In the genomic region with DNA sequence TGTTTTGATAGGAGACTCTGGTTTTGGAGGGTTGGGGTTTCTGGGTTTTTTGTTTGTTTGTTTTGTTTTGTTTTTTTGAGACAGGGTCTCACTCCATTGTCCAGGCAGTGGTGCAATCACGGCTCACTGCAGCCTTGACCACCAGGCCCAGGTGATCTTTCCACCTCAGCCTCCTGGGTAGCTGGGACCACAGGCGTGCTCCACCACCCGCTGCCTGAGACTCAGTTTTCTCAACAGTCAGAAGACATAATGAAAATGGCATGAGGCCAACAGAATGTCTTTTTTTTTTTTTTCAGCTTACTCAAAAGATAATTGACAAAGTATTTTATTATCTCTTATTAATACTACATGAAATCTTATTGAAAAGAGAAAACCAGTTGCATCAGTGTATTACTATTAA, we compare ENCODE assay signal across 19 cellular contexts. TPM values are rescaled to one million over a fixed set of nuclear protein-coding genes. Genes with fewer than 3 reads are reported as not detected.
A peak's percentile ranks its signal among the peaks of the same experiment; 100 is the strongest.
DNase-seq lines count a peak whose midpoint lies in the region; ATAC-seq and TF ChIP-seq lines count a peak whose summit lies in the region.
"Had no signal": no experiment of that assay in that cellular context is flagged by ENCODE, and none has a peak within 500 bp of the region (broad histone marks: within the 10 kb centered on the region; RNA-seq: fewer than 3 reads in every experiment).

No MANE protein-coding gene starts in this region.

- intact Hi-C loops in activated CD4-positive, alpha-beta T cell treated with anti-CD3 and anti-CD28 coated beads for 36 hours (cut with DNase I, micrococcal nuclease), result no loop called here
- intact Hi-C loops in CD4-positive, alpha-beta memory T cell (cut with micrococcal nuclease), result no loop called here
- intact Hi-C loops in natural killer cell (cut with micrococcal nuclease), result no loop called here
- intact Hi-C loops in heart right ventricle (cut with DNase I), result no loop called here

- CTCF ChIA-PET in activated CD4-positive, alpha-beta T cell treated with anti-CD3 and anti-CD28 coated beads for 36 hours (lab: Charles Lee), result interaction anchor here (0.5 to 0.6 kb wide), 2 partner anchors 384 to 1052 kb away, joined by 3 to 4 read pairs; no protein-coding TSS in a partner anchor
- CTCF ChIA-PET in CD4-positive, alpha-beta memory T cell (lab: Charles Lee; ENCODE audit: partially characterized antibody), result interaction anchor here (1.2 kb wide), 1 partner anchor 10 kb away, joined by 4 read pairs; no protein-coding TSS in a partner anchor
- CTCF ChIA-PET in WTC11 (lab: Charles Lee), result no interaction called here
- CTCF ChIA-PET in activated CD8-positive, alpha-beta memory T cell treated with anti-CD3 and anti-CD28 coated beads, Interleukin-2, amount 10 ng/mL, durations not matched to agents 7 days and 5 days (lab: Charles Lee), result interaction anchor here (0.9 kb wide), 1 partner anchor 22 kb away, joined by 3 read pairs; no protein-coding TSS in a partner anchor

- WGBS in heart right ventricle, 2 donors, result 87 to 88% methylated on average over 3 of the region's 3 CpGs

- peaks cover 14% of the 10 kb centered on the region for H3K36me3 Mint-ChIP-seq in activated CD4-positive, alpha-beta T cell treated with anti-CD3 and anti-CD28 coated beads for 36 hours (ENCODE audit: low read depth)
- H3K36me3 Mint-ChIP-seq in CD4-positive, alpha-beta memory T cell, result peaks cover 14 to 24% of the 10 kb centered on the region in 2 donors
- H3K36me3 Mint-ChIP-seq in natural killer cell (no peaks in the 10 kb centered on the region), WTC11 (peaks cover 25% of the 10 kb centered on the region)
- H3K36me3 Mint-ChIP-seq in activated CD8-positive, alpha-beta memory T cell treated with anti-CD3 and anti-CD28 coated beads, Interleukin-2, amount 10 ng/mL, durations not matched to agents 7 days and 5 days, result peaks cover 11% of the 10 kb centered on the region

- H3K4me3 Mint-ChIP-seq in activated CD4-positive, alpha-beta T cell treated with anti-CD3 and anti-CD28 coated beads for 36 hours, result no peak overlapping the region
- H3K4me3 Mint-ChIP-seq in CD4-positive, alpha-beta memory T cell, result no peak overlapping the region
- H3K4me3 Mint-ChIP-seq in natural killer cell, result no peak overlapping the region
- no peak overlapping the region for H3K4me3 Mint-ChIP-seq in WTC11
- no peak overlapping the region for H3K4me3 Mint-ChIP-seq in activated CD8-positive, alpha-beta memory T cell treated with anti-CD3 and anti-CD28 coated beads, Interleukin-2, amount 10 ng/mL, durations not matched to agents 7 days and 5 days

- no peaks in the 10 kb centered on the region for H3K27me3 Mint-ChIP-seq in activated CD4-positive, alpha-beta T cell treated with anti-CD3 and anti-CD28 coated beads for 36 hours
- H3K27me3 Mint-ChIP-seq in CD4-positive, alpha-beta memory T cell, result no peaks in the 10 kb centered on the region
- H3K27me3 Mint-ChIP-seq in natural killer cell (ENCODE audit: low read depth in 2 of 2) (no peaks in the 10 kb centered on the region), WTC11 (ENCODE audit: low read depth) (no peaks in the 10 kb centered on the region)
- H3K27me3 Mint-ChIP-seq in activated CD8-positive, alpha-beta memory T cell treated with anti-CD3 and anti-CD28 coated beads, Interleukin-2, amount 10 ng/mL, durations not matched to agents 7 days and 5 days, result no peaks in the 10 kb centered on the region

- POLR2A ChIA-PET in activated CD4-positive, alpha-beta T cell treated with anti-CD3 and anti-CD28 coated beads for 36 hours (lab: Charles Lee), result interaction anchor here (0.7 kb wide), 1 partner anchor 202 kb away, joined by 3 read pairs; no protein-coding TSS in a partner anchor
- POLR2A ChIA-PET in CD4-positive, alpha-beta memory T cell (lab: Charles Lee; ENCODE audit: partially characterized antibody), result interaction anchor here (0.6 kb wide), 2 partner anchors 12 to 262 kb away, joined by 3 read pairs; no protein-coding TSS in a partner anchor
- POLR2A ChIA-PET in WTC11 (lab: Charles Lee), result no interaction called here

- no peaks in the 10 kb centered on the region for H3K27me3 ChIP-seq in CD4-positive, alpha-beta memory T cell (ENCODE audit: insufficient read depth, low read length)
- H3K27me3 ChIP-seq in adipocyte (replicated peaks; ENCODE audit: control insufficient read depth, insufficient read depth, low read length) (no peaks in the 10 kb centered on the region), heart right ventricle (no peaks in the 10 kb centered on the region)
- H3K27me3 ChIP-seq: MG63 had no signal

- H3K9ac ChIP-seq in adipocyte (ENCODE audit: low read length), result no peak overlapping the region
- H3K9ac ChIP-seq: KMS-11 had no signal

- TF ChIP-seq CTCF in natural killer cell (IDR thresholded peaks at IDR 0.05), result no peak
- no peak for TF ChIP-seq CTCF in heart right ventricle (IDR thresholded peaks at IDR 0.05)
- no peak for TF ChIP-seq CTCF in WTC11 (IDR thresholded peaks at IDR 0.05)

- ATAC-seq in activated CD4-positive, alpha-beta T cell treated with anti-CD3 and anti-CD28 coated beads for 36 hours, result no peak
- ATAC-seq in natural killer cell, result no peak
- no peak for ATAC-seq in heart right ventricle
- ATAC-seq in WTC11, result no peak
- no peak for ATAC-seq in activated CD8-positive, alpha-beta memory T cell treated with anti-CD3 and anti-CD28 coated beads, Interleukin-2, amount 10 ng/mL, durations not matched to agents 7 days and 5 days

- H3K4me1 Mint-ChIP-seq in activated CD4-positive, alpha-beta T cell treated with anti-CD3 and anti-CD28 coated beads for 36 hours, result peaks cover 16% of the 10 kb centered on the region
- peaks cover 5 to 22% (median 13%) of the 10 kb centered on the region in 4 donors for H3K4me1 Mint-ChIP-seq in CD4-positive, alpha-beta memory T cell
- peaks cover 5 to 10% of the 10 kb centered on the region in 2 donors for H3K4me1 Mint-ChIP-seq in natural killer cell
- H3K4me1 Mint-ChIP-seq in WTC11, result no peaks in the 10 kb centered on the region
- peaks cover 8% of the 10 kb centered on the region for H3K4me1 Mint-ChIP-seq in activated CD8-positive, alpha-beta memory T cell treated with anti-CD3 and anti-CD28 coated beads, Interleukin-2, amount 10 ng/mL, durations not matched to agents 7 days and 5 days

- peak overlapping the region; percentile 42 for H3K27ac Mint-ChIP-seq in activated CD4-positive, alpha-beta T cell treated with anti-CD3 and anti-CD28 coated beads for 36 hours
- peak overlapping the region in 5 of 7 donors; percentile 7 to 92 (median 76) for H3K27ac Mint-ChIP-seq in CD4-positive, alpha-beta memory T cell
- H3K27ac Mint-ChIP-seq in natural killer cell (peak overlapping the region; percentile 3 to 60), WTC11 (no peak overlapping the region)
- no peak overlapping the region for H3K27ac Mint-ChIP-seq in activated CD8-positive, alpha-beta memory T cell treated with anti-CD3 and anti-CD28 coated beads, Interleukin-2, amount 10 ng/mL, durations not matched to agents 7 days and 5 days

- no peak for DNase-seq in activated CD4-positive, alpha-beta T cell treated with anti-CD3 and anti-CD28 coated beads for 36 hours
- DNase-seq in activated CD4-positive, alpha-beta T cell treated with anti-CD3 and anti-CD28 coated beads, Interleukin-2, amount 50 U/mL, for 4 hours, result no peak
- no peak for DNase-seq in CD4-positive, alpha-beta memory T cell
- DNase-seq in adipocyte (ENCODE audit: low read depth) (peak; percentile 5), natural killer cell (no peak), heart right ventricle (no peak), WTC11 (ENCODE audit: low spot score) (no peak)
- no peak for DNase-seq in activated CD8-positive, alpha-beta memory T cell treated with anti-CD3 and anti-CD28 coated beads, Interleukin-2, amount 10 ng/mL, durations not matched to agents 7 days and 5 days
- DNase-seq: COR-L47; DMS53; H7; MG63; NCI-H1092 treated with DMSO at 0.1 percent for 48 hours; NCI-H1694 treated with DMSO at 0.1 percent for 48 hours; NCI-H345; NCI-H69; NK-92 treated with Interleukin-12 subunit alpha and Interleukin-12 subunit beta, amount 100 ng/mL, for 24 hours had no signal

- H3K9me3 ChIP-seq in CD4-positive, alpha-beta memory T cell (ENCODE audit: control insufficient read depth in 1 of 2, low read length in 2 of 2), result no peaks in the 10 kb centered on the region
- H3K9me3 ChIP-seq in adipocyte (ENCODE audit: control insufficient read depth, low read length) (no peaks in the 10 kb centered on the region), heart right ventricle (no peaks in the 10 kb centered on the region)
- H3K9me3 ChIP-seq: MG63 had no signal

- H3K4me1 ChIP-seq in CD4-positive, alpha-beta memory T cell (ENCODE audit: insufficient read depth, low read length), result peaks cover 13% of the 10 kb centered on the region
- H3K4me1 ChIP-seq in adipocyte (ENCODE audit: control insufficient read depth, insufficient read depth, low read length) (no peaks in the 10 kb centered on the region), heart right ventricle (no peaks in the 10 kb centered on the region)

- no peak overlapping the region for H3K27ac ChIP-seq in CD4-positive, alpha-beta memory T cell (ENCODE audit: low read depth, low read length)
- H3K27ac ChIP-seq in heart right ventricle, result no peak overlapping the region
- H3K27ac ChIP-seq: 22Rv1, KMS-11 had no signal

- H3K36me3 ChIP-seq in CD4-positive, alpha-beta memory T cell (ENCODE audit: insufficient read depth, low read length), result peaks cover 26% of the 10 kb centered on the region
- H3K36me3 ChIP-seq in adipocyte (ENCODE audit: control insufficient read depth, insufficient read depth, low read length, severe bottlenecking) (peaks cover 32% of the 10 kb centered on the region), heart right ventricle (peaks cover 0 to 86% (median 20%) of the 10 kb centered on the region in 9 donors)

- no peak overlapping the region for H3K4me3 ChIP-seq in CD4-positive, alpha-beta memory T cell (ENCODE audit: low read length in 2 of 2)
- H3K4me3 ChIP-seq in adipocyte (ENCODE audit: low read length), result no peak overlapping the region
- H3K4me3 ChIP-seq in heart right ventricle, result no peak overlapping the region
- H3K4me3 ChIP-seq: MG63 had no signal

- H3K9me3 Mint-ChIP-seq in activated CD4-positive, alpha-beta T cell treated with anti-CD3 and anti-CD28 coated beads for 36 hours (ENCODE audit: low read depth), result no peaks in the 10 kb centered on the region
- H3K9me3 Mint-ChIP-seq in CD4-positive, alpha-beta memory T cell, result no peaks in the 10 kb centered on the region
- no peaks in the 10 kb centered on the region for H3K9me3 Mint-ChIP-seq in natural killer cell
- no peaks in the 10 kb centered on the region for H3K9me3 Mint-ChIP-seq in WTC11
- no peaks in the 10 kb centered on the region for H3K9me3 Mint-ChIP-seq in activated CD8-positive, alpha-beta memory T cell treated with anti-CD3 and anti-CD28 coated beads, Interleukin-2, amount 10 ng/mL, durations not matched to agents 7 days and 5 days (ENCODE audit: low read depth)

RNA-seq across cellular contexts. Expression of a gene that starts 32.4 kb away (rescaled TPM):
- total RNA-seq in activated CD4-positive, alpha-beta T cell treated with anti-CD3 and anti-CD28 coated beads for 36 hours, result 10 to 100 TPM; 50.6 to 59.4 TPM
- 10 to 100 TPM; 50.0 to 50.5 TPM for total RNA-seq in CD4-positive, alpha-beta memory T cell
- 10 to 100 TPM; 45.8 to 48.5 TPM for polyA plus RNA-seq in CD4-positive, alpha-beta memory T cell
- total RNA-seq in natural killer cell (10 to 100 TPM; 35.6 to 53.9 (median 41.6) TPM), heart right ventricle (10 to 100 TPM; 12.6 to 33.7 (median 14.5) TPM), WTC11 (2021) (39.3 to 44.4 TPM (median 41.5 TPM) in 3 replicates)
- 10 to 100 TPM; 25.8 to 33.6 TPM for polyA plus RNA-seq in heart right ventricle
- total RNA-seq in activated CD8-positive, alpha-beta memory T cell treated with anti-CD3 and anti-CD28 coated beads, Interleukin-2, amount 10 ng/mL, durations not matched to agents 7 days and 5 days, result 10 to 100 TPM; 51.3 to 53.5 TPM

Comparison
In these comparisons a context has a peak if more than half of its experiments do, and no peak if none do; other contexts are left out.
1. H3K27ac Mint-ChIP-seq: peak in activated CD4-positive, alpha-beta T cell treated with anti-CD3 and anti-CD28 coated beads for 36 hours (single experiment), CD4-positive, alpha-beta memory T cell (5 of 7) and natural killer cell (2 of 2); none in WTC11 (single experiment) and activated CD8-positive, alpha-beta memory T cell treated with anti-CD3 and anti-CD28 coated beads, Interleukin-2, amount 10 ng/mL, durations not matched to agents 7 days and 5 days (single experiment).